Comparison of ENCODE assay signal across 8 cellular contexts in genomic region chr13:27339299-27339698, GRCh38.
DNase-seq lines count a peak whose midpoint lies in the region; ATAC-seq lines count a peak whose summit lies in the region.

No MANE protein-coding gene starts in this region.

- peaks cover 20% of the 10 kb centered on the region for H3K27me3 Mint-ChIP-seq in activated CD4-positive, alpha-beta memory T cell treated with anti-CD3 and anti-CD28 coated beads, Interleukin-2, amount 10 ng/mL, durations not matched to agents 7 days and 5 days

- POLR2A ChIA-PET in activated CD4-positive, alpha-beta memory T cell treated with anti-CD3 and anti-CD28 coated beads, Interleukin-2, amount 10 ng/mL, durations not matched to agents 7 days and 5 days (lab: Charles Lee) = interaction anchor here (1.0 kb wide), 1 partner anchor 14 kb away, joined by 3 read pairs; no protein-coding TSS in a partner anchor

- no peaks in the 10 kb centered on the region for H3K36me3 Mint-ChIP-seq in activated CD4-positive, alpha-beta memory T cell treated with anti-CD3 and anti-CD28 coated beads, Interleukin-2, amount 10 ng/mL, durations not matched to agents 7 days and 5 days (ENCODE audit: low read depth)

- CTCF ChIA-PET in activated CD4-positive, alpha-beta memory T cell treated with anti-CD3 and anti-CD28 coated beads, Interleukin-2, amount 10 ng/mL, durations not matched to agents 7 days and 5 days (lab: Charles Lee) = interaction anchor here (0.6 to 3.1 kb wide), 17 partner anchors 9 to 896 kb away, joined by 3 to 11 read pairs (median 4); partner anchors contain the start of gene RASL11A

- H3K4me1 Mint-ChIP-seq in activated CD4-positive, alpha-beta memory T cell treated with anti-CD3 and anti-CD28 coated beads, Interleukin-2, amount 10 ng/mL, durations not matched to agents 7 days and 5 days = no peaks in the 10 kb centered on the region

- peak; percentile 80 for ATAC-seq in GM21576 (IDR thresholded peaks at IDR 0.05; ENCODE audit: unreplicated experiment)

- in situ Hi-C loops in Caki2 (cut with HindIII; ENCODE audit: low pct_unique_long_range_greater_than_20kb, low sequenced_read_pairs) = no loop called here

- no peaks in the 10 kb centered on the region for H3K9me3 Mint-ChIP-seq in activated CD4-positive, alpha-beta memory T cell treated with anti-CD3 and anti-CD28 coated beads, Interleukin-2, amount 10 ng/mL, durations not matched to agents 7 days and 5 days

- no peak overlapping the region for H3K4me3 Mint-ChIP-seq in activated CD4-positive, alpha-beta memory T cell treated with anti-CD3 and anti-CD28 coated beads, Interleukin-2, amount 10 ng/mL, durations not matched to agents 7 days and 5 days

- DNase-seq in Caki2 (ENCODE audit: low read depth) = peak; percentile 37
- peak; percentile 34 for DNase-seq in NCI-H460 (ENCODE audit: extremely low read depth, low read depth)
- peak; percentile 38 for DNase-seq in activated CD4-positive, alpha-beta memory T cell treated with anti-CD3 and anti-CD28 coated beads, Interleukin-2, amount 10 ng/mL, durations not matched to agents 7 days and 5 days
- DNase-seq in fibroblast of the conjunctiva (ENCODE audit: low read depth) = peak; percentile 40
- peak; percentile 23 to 28 for DNase-seq in stimulated activated CD4-positive, alpha-beta T cell treated with anti-CD3 and anti-CD28 coated beads, Interleukin-4, amount 100 ng/mL, for 48 hours (ENCODE audit: low read depth in 2 of 2)
- no peak for DNase-seq in NCI-H1105 treated with DMSO at 0.1 percent for 48 hours (lab: John Stamatoyannopoulos, UW)
- DNase-seq in dedifferentiated amniotic fluid mesenchymal stem cell (ENCODE audit: extremely low spot score) = no peak

- H3K27ac Mint-ChIP-seq in activated CD4-positive, alpha-beta memory T cell treated with anti-CD3 and anti-CD28 coated beads, Interleukin-2, amount 10 ng/mL, durations not matched to agents 7 days and 5 days = no peak overlapping the region

Comparison
In these comparisons a context has a peak if more than half of its experiments do, and no peak if none do; other contexts are left out.
1. DNase-seq: peak in Caki2 (single experiment), NCI-H460 (single experiment), activated CD4-positive, alpha-beta memory T cell treated with anti-CD3 and anti-CD28 coated beads, Interleukin-2, amount 10 ng/mL, durations not matched to agents 7 days and 5 days (single experiment), fibroblast of the conjunctiva (single experiment) and stimulated activated CD4-positive, alpha-beta T cell treated with anti-CD3 and anti-CD28 coated beads, Interleukin-4, amount 100 ng/mL, for 48 hours (2 of 2); none in NCI-H1105 treated with DMSO at 0.1 percent for 48 hours (single experiment) and dedifferentiated amniotic fluid mesenchymal stem cell (single experiment).